8 cellular contexts compared by ENCODE assay signal in the genomic region with DNA sequence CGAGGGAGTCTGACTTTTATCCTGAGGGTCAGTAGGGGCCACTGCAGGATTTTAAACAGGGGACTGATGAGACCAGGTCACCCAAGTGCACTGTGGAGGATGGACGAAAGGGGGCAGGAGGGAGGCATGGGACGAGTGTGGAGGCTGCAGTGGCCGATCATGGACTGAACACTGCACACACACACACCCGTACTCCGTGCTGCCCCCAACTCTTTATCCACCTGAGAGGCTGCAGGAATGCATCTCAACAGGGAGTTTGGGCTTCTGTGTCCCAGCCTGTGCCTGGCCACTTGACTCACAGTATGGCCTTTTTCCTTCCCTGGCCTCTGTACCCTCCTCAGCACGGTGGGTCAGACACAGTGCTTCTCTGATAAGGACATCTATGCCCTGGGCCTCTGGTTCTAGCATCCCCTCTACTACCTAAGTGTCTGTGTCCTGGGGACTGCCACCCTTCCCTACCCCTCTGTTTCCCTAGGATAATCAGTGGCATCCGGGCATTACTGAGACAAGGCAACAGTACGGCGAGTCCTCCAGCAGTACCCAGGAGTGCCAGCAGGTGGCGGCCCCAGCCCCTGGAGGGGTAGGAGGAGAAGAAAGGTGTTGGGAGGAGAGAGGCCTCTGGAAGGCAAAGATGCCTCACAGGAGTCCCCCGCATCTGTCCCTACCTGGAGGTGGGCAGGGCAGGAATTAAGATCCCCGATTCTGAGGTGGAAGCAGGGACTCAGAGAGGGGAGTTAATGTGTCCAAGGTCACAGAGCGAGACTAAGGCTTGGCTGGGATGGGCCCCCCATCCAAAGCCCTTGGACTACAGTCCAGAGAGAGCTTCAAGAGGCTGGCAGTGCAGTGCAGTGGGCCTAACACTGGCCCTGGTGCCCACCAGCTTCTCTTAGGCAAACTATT. TPM values are rescaled to one million over a fixed set of nuclear protein-coding genes. Genes with fewer than 3 reads are reported as not detected.
DNase-seq lines count a peak whose midpoint lies in the region; ATAC-seq and TF ChIP-seq lines count a peak whose summit lies in the region.

No MANE protein-coding gene starts in this region.

- no peak overlapping the region for H3K4me2 ChIP-seq in OCI-LY1 (ENCODE audit: low read length)

- H2AFZ ChIP-seq in OCI-LY1 (ENCODE audit: low read length) = no peak overlapping the region

- WGBS in esophagus muscularis mucosa = 43% methylated on average over 14 of the region's 14 CpGs

- no peak for TF ChIP-seq EP300 in esophagus muscularis mucosa (IDR thresholded peaks at IDR 0.05)

- peaks cover under 1 to 4% of the 10 kb centered on the region in 2 donors for H3K4me1 Mint-ChIP-seq in natural killer cell treated with Interleukin-12 subunit alpha and Interleukin-12 subunit beta and Interleukin-15 and Interleukin-18, amount 100 ng/mL, for 72 hours (ENCODE audit: low read depth in 2 of 2)

- DNase-seq in BE2C (peak; percentile 90), activated T-cell treated with anti-CD3 and anti-CD28 coated beads for 4 hours (peak; percentile 65), esophagus muscularis mucosa (ENCODE audit: extremely low spot score) (peak; percentile 97)
- peak; percentile 67 for DNase-seq in natural killer cell treated with Interleukin-12 subunit alpha and Interleukin-12 subunit beta and Interleukin-15 and Interleukin-18, amount 100 ng/mL, for 72 hours (ENCODE audit: low spot score)
- DNase-seq in stimulated activated naive CD4-positive, alpha-beta T cell (lab: John Stamatoyannopoulos, UW) = peak; percentile 20 to 62 (median 45)

- no peak overlapping the region for H3K4me3 Mint-ChIP-seq in natural killer cell treated with Interleukin-12 subunit alpha and Interleukin-12 subunit beta and Interleukin-15 and Interleukin-18, amount 100 ng/mL, for 72 hours

- no peaks in the 10 kb centered on the region for H3K9me3 ChIP-seq in BE2C
- H3K9me3 ChIP-seq in OCI-LY1 (ENCODE audit: low read length) = no peaks in the 10 kb centered on the region
- H3K9me3 ChIP-seq in esophagus muscularis mucosa = no peaks in the 10 kb centered on the region

- no peaks in the 10 kb centered on the region for H4K20me1 ChIP-seq in OCI-LY1 (ENCODE audit: insufficient read depth, low read length)

- peaks cover 7 to 21% of the 10 kb centered on the region in 2 donors for H3K27me3 Mint-ChIP-seq in natural killer cell treated with Interleukin-12 subunit alpha and Interleukin-12 subunit beta and Interleukin-15 and Interleukin-18, amount 100 ng/mL, for 72 hours

- H3K36me3 ChIP-seq in BE2C = no peaks in the 10 kb centered on the region
- no peaks in the 10 kb centered on the region for H3K36me3 ChIP-seq in OCI-LY1 (ENCODE audit: insufficient read depth, low read length)
- no peaks in the 10 kb centered on the region for H3K36me3 ChIP-seq in esophagus muscularis mucosa

- intact Hi-C loops in esophagus muscularis mucosa (cut with DNase I) = loop anchor here (1.0 to 5.0 kb wide), 4 partner anchors 31 to 276 kb away; no protein-coding TSS in a partner anchor

- H3K27ac ChIP-seq in OCI-LY1 (ENCODE audit: low read depth, low read length, poor library complexity, severe bottlenecking) (no peak overlapping the region), esophagus muscularis mucosa (replicated peaks in 1 of 4) (peak overlapping the region; percentile 85 to 90 (median 88))

- H3K4me1 ChIP-seq in BE2C (peaks cover 47% of the 10 kb centered on the region), OCI-LY1 (ENCODE audit: insufficient read depth, low read length, severe bottlenecking) (peaks cover 5% of the 10 kb centered on the region), esophagus muscularis mucosa (peaks cover 42 to 66% (median 61%) of the 10 kb centered on the region in 4 donors)

- no peaks in the 10 kb centered on the region for H3K79me2 ChIP-seq in OCI-LY1 (ENCODE audit: insufficient read depth, low read length)

- peak; percentile 96 for TF ChIP-seq CTCF in BE2C (IDR thresholded peaks at IDR 0.05; ENCODE audit: low read depth, low read length)
- peak; percentile 88 for TF ChIP-seq CTCF in OCI-LY1 (IDR thresholded peaks at IDR 0.05; ENCODE audit: low read length)
- peak; percentile 85 to 93 (median 92) for TF ChIP-seq CTCF in esophagus muscularis mucosa (IDR thresholded peaks at IDR 0.05)

- H3K4me3 ChIP-seq in BE2C (ENCODE audit: low read depth, low read length) = no peak overlapping the region
- no peak overlapping the region for H3K4me3 ChIP-seq in OCI-LY1 (ENCODE audit: low read depth, low read length, poor library complexity, severe bottlenecking)
- H3K4me3 ChIP-seq in esophagus muscularis mucosa = no peak overlapping the region

- no peak overlapping the region for H3K27ac Mint-ChIP-seq in natural killer cell treated with Interleukin-12 subunit alpha and Interleukin-12 subunit beta and Interleukin-15 and Interleukin-18, amount 100 ng/mL, for 72 hours

- H3K9me3 Mint-ChIP-seq in natural killer cell treated with Interleukin-12 subunit alpha and Interleukin-12 subunit beta and Interleukin-15 and Interleukin-18, amount 100 ng/mL, for 72 hours = no peaks in the 10 kb centered on the region

- no peaks in the 10 kb centered on the region for H3F3A ChIP-seq in OCI-LY1 (ENCODE audit: insufficient read depth, low read length)

- H3K9ac ChIP-seq in OCI-LY1 (ENCODE audit: low read length) = no peak overlapping the region

- no peak for TF ChIP-seq POLR2A in esophagus muscularis mucosa (IDR thresholded peaks at IDR 0.05; ENCODE audit: low read depth)

- ATAC-seq in GM19328 (IDR thresholded peaks at IDR 0.05; ENCODE audit: unreplicated experiment) (peak; percentile 69), HG03565 (IDR thresholded peaks at IDR 0.05; ENCODE audit: unreplicated experiment) (peak; percentile 63)
- peak; percentile 72 to 76 for ATAC-seq in natural killer cell treated with Interleukin-12 subunit alpha and Interleukin-12 subunit beta and Interleukin-15 and Interleukin-18, amount 100 ng/mL, for 72 hours

- H3K36me3 Mint-ChIP-seq in natural killer cell treated with Interleukin-12 subunit alpha and Interleukin-12 subunit beta and Interleukin-15 and Interleukin-18, amount 100 ng/mL, for 72 hours = no peaks in the 10 kb centered on the region

- no peaks in the 10 kb centered on the region for H3K9me2 ChIP-seq in OCI-LY1 (ENCODE audit: low read depth, low read length)

- H3K27me3 ChIP-seq in BE2C (no peaks in the 10 kb centered on the region), OCI-LY1 (ENCODE audit: insufficient read depth, low read length) (no peaks in the 10 kb centered on the region), esophagus muscularis mucosa (peaks cover 0 to 4% (median 0%) of the 10 kb centered on the region in 4 donors)

RNA-seq across cellular contexts. Expression of a gene that starts 5.1 kb away (rescaled TPM):
- polyA plus RNA-seq in BE2C (2012; ENCODE audit: insufficient read depth, insufficient read length, low read depth) = 3.6 TPM
- total RNA-seq in esophagus muscularis mucosa = under 1 TPM in 1 of 4 donors, not detected in 3; 0.23 TPM
- not detected for total RNA-seq in natural killer cell treated with Interleukin-12 subunit alpha and Interleukin-12 subunit beta and Interleukin-15 and Interleukin-18, amount 100 ng/mL, for 72 hours

RNA-seq across cellular contexts. Expression of a gene that starts 5.8 kb away (rescaled TPM):
- 187 TPM for polyA plus RNA-seq in BE2C (2012; ENCODE audit: insufficient read depth, insufficient read length, low read depth)
- 100 to 1,000 TPM in 2 of 4 donors, 10 to 100 TPM in 2; 83.1 to 219 (median 141) TPM for total RNA-seq in esophagus muscularis mucosa
- 1 to 10 TPM; 4.4 to 9.0 TPM for total RNA-seq in natural killer cell treated with Interleukin-12 subunit alpha and Interleukin-12 subunit beta and Interleukin-15 and Interleukin-18, amount 100 ng/mL, for 72 hours

RNA-seq across cellular contexts. Expression of a gene that starts 28.4 kb away (rescaled TPM):
- not detected for polyA plus RNA-seq in BE2C (2012; ENCODE audit: insufficient read depth, insufficient read length, low read depth)
- not detected for total RNA-seq in esophagus muscularis mucosa
- total RNA-seq in natural killer cell treated with Interleukin-12 subunit alpha and Interleukin-12 subunit beta and Interleukin-15 and Interleukin-18, amount 100 ng/mL, for 72 hours = not detected

Comparison
In these comparisons a context has a peak if more than half of its experiments do, and no peak if none do; other contexts are left out.
1. DNase-seq: peak in every context shown above with its lines; median percentile 97 in esophagus muscularis mucosa; 90 in BE2C; 67 in natural killer cell treated with Interleukin-12 subunit alpha and Interleukin-12 subunit beta and Interleukin-15 and Interleukin-18, amount 100 ng/mL, for 72 hours; 65 in activated T-cell treated with anti-CD3 and anti-CD28 coated beads for 4 hours; 45 in stimulated activated naive CD4-positive, alpha-beta T cell.
2. RNA of a gene that starts 5.8 kb away (total RNA-seq): 83.1 to 219 TPM in esophagus muscularis mucosa; 4.4 to 9.0 TPM in natural killer cell treated with Interleukin-12 subunit alpha and Interleukin-12 subunit beta and Interleukin-15 and Interleukin-18, amount 100 ng/mL, for 72 hours; every median in the first group is over 4 times any median in the second.
3. Peak in every context shown above with its lines, with median percentiles within 50 percentile points of each other: CTCF ChIP-seq and ATAC-seq.